ENCODE assay signal across 31 cellular contexts in the genomic region with DNA sequence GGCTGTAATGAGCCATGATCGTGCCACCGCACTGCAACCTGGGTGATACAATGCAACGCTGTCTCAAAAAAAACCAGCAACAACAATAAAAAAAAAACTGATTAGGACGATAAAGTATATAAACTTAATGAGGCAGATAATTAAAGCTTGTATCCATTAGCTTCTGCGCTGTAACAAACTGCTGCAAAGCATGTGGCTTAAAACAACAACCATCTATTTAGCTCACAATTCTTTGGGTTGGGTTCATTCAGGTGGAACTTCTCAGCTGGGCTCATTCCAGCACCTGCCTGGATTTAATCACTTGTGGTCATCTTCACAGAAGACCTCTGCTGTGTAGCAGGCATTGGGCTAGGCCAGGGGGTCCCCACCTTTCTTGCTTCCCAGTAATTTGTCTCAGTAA. TPM values are rescaled to one million over a fixed set of nuclear protein-coding genes. Genes with fewer than 3 reads are reported as not detected.
"Had no signal": no experiment of that assay in that cellular context is flagged by ENCODE, and none has a peak within 500 bp of the region (broad histone marks: within the 10 kb centered on the region; RNA-seq: fewer than 3 reads in every experiment).

No MANE protein-coding gene starts in this region.

- H3K4me1 ChIP-seq: breast epithelium, colonic mucosa, esophagus muscularis mucosa, pancreas, psoas muscle, vagina had no signal

- H3K27ac Mint-ChIP-seq: activated B cell treated with CpG ODN at 0.5 μM for 24 hours; activated naive CD4-positive, alpha-beta T cell treated with anti-CD3 and anti-CD28 coated beads, Interleukin-2, amount 10 ng/mL, durations not matched to agents 7 days and 5 days; nephron progenitor cell; T-helper 1 cell treated with Interleukin-12 subunit alpha and Interleukin-12 subunit beta and Interleukin-4 antibody, amounts not matched to agents 30 μg/mL and 1 μg/mL, for 36 hours had no signal

- H3K4me3 ChIP-seq: breast epithelium, colonic mucosa, dorsolateral prefrontal cortex, esophagus muscularis mucosa, mucosa of descending colon, pancreas, psoas muscle, vagina had no signal

- H3K36me3 ChIP-seq: breast epithelium, colonic mucosa had no signal

- H3K27me3 Mint-ChIP-seq: activated B cell treated with CpG ODN at 0.5 μM for 24 hours; activated CD4-positive, alpha-beta T cell treated with anti-CD3 and anti-CD28 coated beads for 36 hours; activated naive CD4-positive, alpha-beta T cell treated with anti-CD3 and anti-CD28 coated beads, Interleukin-2, amount 10 ng/mL, durations not matched to agents 7 days and 5 days; central memory CD8-positive, alpha-beta T cell; effector memory CD8-positive, alpha-beta T cell; stimulated activated naive CD8-positive, alpha-beta T cell treated with anti-CD3 and anti-CD28 coated beads, Interleukin-15, Interleukin-2, amounts not matched to agents 100 ng/mL and 50 ng/mL, for 24 hours had no signal

- H3K9me3 Mint-ChIP-seq: activated B cell treated with CpG ODN at 0.5 μM for 24 hours; activated naive CD4-positive, alpha-beta T cell treated with anti-CD3 and anti-CD28 coated beads, Interleukin-2, amount 10 ng/mL, durations not matched to agents 7 days and 5 days; central memory CD8-positive, alpha-beta T cell; effector memory CD8-positive, alpha-beta T cell; nephron progenitor cell; stimulated activated naive CD8-positive, alpha-beta T cell treated with anti-CD3 and anti-CD28 coated beads, Interleukin-15, Interleukin-2, amounts not matched to agents 100 ng/mL and 50 ng/mL, for 24 hours; T-helper 1 cell treated with Interleukin-12 subunit alpha and Interleukin-12 subunit beta and Interleukin-4 antibody, amounts not matched to agents 30 μg/mL and 1 μg/mL, for 36 hours had no signal

- H3K9me3 ChIP-seq: breast epithelium, colonic mucosa, esophagus muscularis mucosa, mucosa of descending colon, pancreas, psoas muscle, vagina had no signal

- ATAC-seq: activated CD4-positive, alpha-beta T cell treated with anti-CD3 and anti-CD28 coated beads for 36 hours; effector memory CD8-positive, alpha-beta T cell; left cardiac atrium; mucosa of descending colon; pancreas; psoas muscle; right cardiac atrium had no signal

- H3K4me3 Mint-ChIP-seq: activated B cell treated with CpG ODN at 0.5 μM for 24 hours; activated CD4-positive, alpha-beta T cell treated with anti-CD3 and anti-CD28 coated beads for 36 hours; activated naive CD4-positive, alpha-beta T cell treated with anti-CD3 and anti-CD28 coated beads, Interleukin-2, amount 10 ng/mL, durations not matched to agents 7 days and 5 days; central memory CD8-positive, alpha-beta T cell; effector memory CD8-positive, alpha-beta T cell; nephron progenitor cell; stimulated activated naive CD8-positive, alpha-beta T cell treated with anti-CD3 and anti-CD28 coated beads, Interleukin-15, Interleukin-2, amounts not matched to agents 100 ng/mL and 50 ng/mL, for 24 hours; T-helper 1 cell treated with Interleukin-12 subunit alpha and Interleukin-12 subunit beta and Interleukin-4 antibody, amounts not matched to agents 30 μg/mL and 1 μg/mL, for 36 hours had no signal

- H3K27ac ChIP-seq: breast epithelium, colonic mucosa, esophagus muscularis mucosa, pancreas, psoas muscle, vagina had no signal

- DNase-seq: activated B cell treated with CpG ODN at 0.5 μM for 24 hours; activated CD4-positive, alpha-beta T cell treated with anti-CD3 and anti-CD28 coated beads for 36 hours; activated CD4-positive, alpha-beta T cell treated with anti-CD3 and anti-CD28 coated beads, Interleukin-2, amount 50 U/mL, for 4 hours; activated effector memory CD4-positive, alpha-beta T cell treated with anti-CD3 and anti-CD28 coated beads, Interleukin-2, amount 50 U/mL, for 16 hours; activated naive CD4-positive, alpha-beta T cell treated with anti-CD3 and anti-CD28 coated beads, Interleukin-2, amount 10 ng/mL, durations not matched to agents 7 days and 5 days; aorta; colonic mucosa; dorsolateral prefrontal cortex; effector memory CD8-positive, alpha-beta T cell; hippocampal formation; left cardiac atrium; mesendoderm; mucosa of descending colon; nephron progenitor cell; pancreas; psoas muscle; right cardiac atrium; stimulated activated CD4-positive, alpha-beta T cell treated with anti-CD3 and anti-CD28 coated beads, Interleukin-12 subunit alpha, Interleukin-12 subunit beta, amount 100 ng/mL, for 4 hours; stimulated activated CD4-positive, alpha-beta T cell treated with anti-CD3 and anti-CD28 coated beads, Interleukin-4, amount 100 ng/mL, for 4 hours; T1000; trophoblast cell had no signal

- H3K4me1 Mint-ChIP-seq: central memory CD8-positive, alpha-beta T cell; nephron progenitor cell had no signal

RNA-seq across cellular contexts. Expression of gene AQP8, which starts 59.3 kb away (rescaled TPM):
- total RNA-seq: activated B cell treated with CpG ODN at 0.5 μM for 24 hours; activated CD4-positive, alpha-beta T cell treated with anti-CD3 and anti-CD28 coated beads for 36 hours; aorta; endothelial cell of umbilical vein; frontal cortex; left cardiac atrium; lower leg skin; right cardiac atrium; skeletal muscle tissue; vagina had no signal
- polyA plus RNA-seq: endothelial cell of umbilical vein, right cardiac atrium had no signal
